8 cellular contexts compared by ENCODE assay signal in the genomic region with DNA sequence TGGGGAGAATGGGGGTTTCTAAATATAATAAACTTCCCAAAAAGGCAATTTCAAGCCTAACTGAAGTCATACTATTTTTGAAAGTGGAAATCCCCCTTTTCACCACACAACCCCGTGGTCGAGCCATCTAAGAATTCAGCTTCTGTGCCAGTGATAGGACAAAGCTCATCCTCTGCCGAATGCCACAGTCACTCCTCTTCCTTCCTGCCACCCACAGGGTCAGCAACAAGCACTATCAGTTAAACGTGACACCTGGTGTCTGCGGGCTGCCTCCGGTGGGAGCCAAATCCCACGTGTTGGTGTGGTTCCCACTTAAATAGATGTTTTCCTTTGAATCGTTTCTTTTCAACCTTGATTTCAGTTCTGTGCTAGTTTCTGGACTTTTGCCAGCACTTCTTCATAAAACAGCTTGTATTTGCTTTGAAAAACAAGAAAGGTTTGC.
DNase-seq lines count a peak whose midpoint lies in the region; ATAC-seq and TF ChIP-seq lines count a peak whose summit lies in the region.

No MANE protein-coding gene starts in this region.

- no peaks in the 10 kb centered on the region for H3K9me3 ChIP-seq in AG04450 (ENCODE audit: control insufficient read depth, insufficient read depth, low read length)

- H3K9me3 Mint-ChIP-seq in chondrocyte (ENCODE audit: low read depth) (no peaks in the 10 kb centered on the region), type B pancreatic cell (no peaks in the 10 kb centered on the region)

- H3K27ac Mint-ChIP-seq in chondrocyte (ENCODE audit: unreplicated experiment): no peak overlapping the region
- H3K27ac Mint-ChIP-seq in type B pancreatic cell: no peak overlapping the region

- peak; percentile 56 for TF ChIP-seq POLR2A in GM19099 (IDR thresholded peaks at IDR 0.05; ENCODE audit: extremely low read depth, insufficient read length, low read depth)

- peak overlapping the region; percentile 48 for H3K27ac ChIP-seq in AG04450 (ENCODE audit: low read depth, low read length)
- no peak overlapping the region for H3K27ac ChIP-seq in brain microvascular endothelial cell

- no peaks in the 10 kb centered on the region for H3K36me3 ChIP-seq in brain microvascular endothelial cell (replicated peaks)

- H3K4me1 Mint-ChIP-seq in chondrocyte (ENCODE audit: low read depth): peaks cover 27% of the 10 kb centered on the region
- H3K4me1 Mint-ChIP-seq in type B pancreatic cell (ENCODE audit: unreplicated experiment): peaks cover 22% of the 10 kb centered on the region

- CTCF ChIA-PET in AG04450 (lab: Charles Lee): interaction anchor here (3.0 to 3.2 kb wide), 2 partner anchors 17 to 61 kb away, joined by 12 to 19 read pairs; a partner anchor contains a TSS

- peak; percentile 79 for ATAC-seq in HG03342 (IDR thresholded peaks at IDR 0.05; ENCODE audit: unreplicated experiment)

- H3K27me3 ChIP-seq in AG04450 (ENCODE audit: control insufficient read depth, insufficient read depth, low read length) (peaks cover 2% of the 10 kb centered on the region), brain microvascular endothelial cell (replicated peaks) (no peaks in the 10 kb centered on the region)

- H3K27me3 Mint-ChIP-seq in chondrocyte (ENCODE audit: low read depth) (no peaks in the 10 kb centered on the region), type B pancreatic cell (no peaks in the 10 kb centered on the region)

- DNase-seq in AG04450 (ENCODE audit: low read depth, low spot score) (no peak), UCSD-AML1 (lab: John Stamatoyannopoulos, UW; ENCODE audit: unreplicated experiment) (peak; percentile 66), brain microvascular endothelial cell (peak; percentile 14), chondrocyte (ENCODE audit: low spot score) (no peak), type B pancreatic cell (ENCODE audit: extremely low spot score, unreplicated experiment) (no peak)
- peak; percentile 64 to 87 for DNase-seq in stimulated activated CD4-positive, alpha-beta T cell treated with anti-CD3 and anti-CD28 coated beads, Interleukin-4, amount 100 ng/mL, for 4 hours

- TF ChIP-seq CTCF in AG04450 (IDR thresholded peaks at IDR 0.05; ENCODE audit: low read depth, low read length) (no peak), brain microvascular endothelial cell (IDR thresholded peaks at IDR 0.05; ENCODE audit: low read depth, low read length, missing control alignments) (no peak), chondrocyte (IDR thresholded peaks at IDR 0.05) (no peak), type B pancreatic cell (conservative IDR thresholded peaks at IDR 0.05) (no peak)

- H3K36me3 Mint-ChIP-seq in chondrocyte (ENCODE audit: low read depth) (no peaks in the 10 kb centered on the region), type B pancreatic cell (no peaks in the 10 kb centered on the region)

- H3K4me3 ChIP-seq in AG04450 (ENCODE audit: low read depth, low read length) (no peak overlapping the region), brain microvascular endothelial cell (ENCODE audit: low read depth, low read length) (no peak overlapping the region)

- POLR2A ChIA-PET in AG04450 (lab: Yijun Ruan, JAX): no interaction called here

- in situ Hi-C loops in brain microvascular endothelial cell (cut with HindIII; ENCODE audit: low pct_ligation_motif_present, low sequenced_read_pairs): no loop called here

- H3K4me3 Mint-ChIP-seq in chondrocyte (ENCODE audit: unreplicated experiment): no peak overlapping the region
- no peak overlapping the region for H3K4me3 Mint-ChIP-seq in type B pancreatic cell

Comparison
In these comparisons a context has a peak if more than half of its experiments do, and no peak if none do; other contexts are left out.
1. DNase-seq: peak in UCSD-AML1 (single experiment), brain microvascular endothelial cell (single experiment) and stimulated activated CD4-positive, alpha-beta T cell treated with anti-CD3 and anti-CD28 coated beads, Interleukin-4, amount 100 ng/mL, for 4 hours (2 of 2); none in AG04450 (single experiment), chondrocyte (single experiment) and type B pancreatic cell (single experiment).